22 cellular contexts compared by ENCODE assay signal in genomic region chr1:147264158-147264768, GRCh38. TPM values are rescaled to one million over a fixed set of nuclear protein-coding genes. Genes with fewer than 3 reads are reported as not detected.
DNase-seq lines count a peak whose midpoint lies in the region; ATAC-seq and TF ChIP-seq lines count a peak whose summit lies in the region.
"Had no signal": no experiment of that assay in that cellular context is flagged by ENCODE, and none has a peak within 500 bp of the region (broad histone marks: within the 10 kb centered on the region; RNA-seq: fewer than 3 reads in every experiment).

No MANE protein-coding gene starts in this region.

- H3K14ac ChIP-seq in trophoblast cell (ENCODE audit: low read length) = no peak overlapping the region

- H3K4me2 ChIP-seq in GM23248 (ENCODE audit: unreplicated experiment) (peak overlapping the region; percentile 50), trophoblast cell (ENCODE audit: low read length) (no peak overlapping the region)
- H3K4me2 ChIP-seq: BLaER1 treated with 17β-estradiol and CSF1 and Interleukin-3, amounts not matched to agents 10 nM and 100 nM; hepatocyte had no signal

- H3K4me3 ChIP-seq in GM23248 (peak overlapping the region; percentile 14; the same call in 1 of the 2 replicates), epithelial cell of proximal tubule (ENCODE audit: low read depth, low read length) (no peak overlapping the region), trophoblast cell (ENCODE audit: low read depth, low read length) (no peak overlapping the region)
- H3K4me3 ChIP-seq: BLaER1 treated with 17β-estradiol and CSF1 and Interleukin-3, amounts not matched to agents 10 nM and 100 nM; hepatocyte; pancreas; skin epidermis had no signal

- H4K20me1 ChIP-seq in GM23248 (ENCODE audit: insufficient read depth) = no peaks in the 10 kb centered on the region

- H3K18ac ChIP-seq in trophoblast cell (ENCODE audit: low read length) = no peak overlapping the region

- H3K23ac ChIP-seq in trophoblast cell (ENCODE audit: low read length) = no peak overlapping the region

- no peak overlapping the region for H2BK120ac ChIP-seq in trophoblast cell (ENCODE audit: insufficient read depth, low read length, poor library complexity)

- H3K4me1 ChIP-seq in GM23248 (ENCODE audit: insufficient read depth) = peaks cover 21% of the 10 kb centered on the region
- H3K4me1 ChIP-seq in trophoblast cell (ENCODE audit: control insufficient read depth in 1 of 2, insufficient read depth in 2 of 2, low read length in 2 of 2) = no peaks in the 10 kb centered on the region
- H3K4me1 ChIP-seq: pancreas had no signal

- peak overlapping the region; percentile 71 for H3K27ac Mint-ChIP-seq in T-helper 17 cell
- H3K27ac Mint-ChIP-seq: activated CD4-positive, alpha-beta memory T cell treated with anti-CD3 and anti-CD28 coated beads for 36 hours; dendritic cell treated with granulocyte-macrophage colony-stimulating factor and Interleukin-4, amounts not matched to agents 40 ng/mL and 50 ng/mL, for 4 days had no signal

- H4K8ac ChIP-seq in trophoblast cell (ENCODE audit: low read depth, low read length) = no peak overlapping the region

- H2BK5ac ChIP-seq in trophoblast cell (ENCODE audit: low read depth, low read length, poor library complexity) = no peak overlapping the region

- no peak overlapping the region for H2BK12ac ChIP-seq in trophoblast cell (ENCODE audit: low read length)

- no peak overlapping the region for H4K12ac ChIP-seq in trophoblast cell (ENCODE audit: low read depth, low read length)

- H3F3A ChIP-seq in GM23248 (ENCODE audit: insufficient read depth) = peaks cover 38% of the 10 kb centered on the region

- no peak overlapping the region for H3K4me3 Mint-ChIP-seq in T-helper 17 cell
- H3K4me3 Mint-ChIP-seq: activated CD4-positive, alpha-beta memory T cell treated with anti-CD3 and anti-CD28 coated beads for 36 hours; dendritic cell treated with granulocyte-macrophage colony-stimulating factor and Interleukin-4, amounts not matched to agents 40 ng/mL and 50 ng/mL, for 4 days; naive B cell had no signal

- no peaks in the 10 kb centered on the region for H3K9me3 ChIP-seq in GM23248 (ENCODE audit: low read depth)
- no peaks in the 10 kb centered on the region for H3K9me3 ChIP-seq in T-helper 17 cell (ENCODE audit: control insufficient read depth, low read length, poor library complexity, severe bottlenecking)
- H3K9me3 ChIP-seq in trophoblast cell (ENCODE audit: insufficient read depth, low read depth, low read length) = no peaks in the 10 kb centered on the region
- H3K9me3 ChIP-seq: BLaER1 treated with 17β-estradiol and CSF1 and Interleukin-3, amounts not matched to agents 10 nM and 100 nM; pancreas had no signal

- no peaks in the 10 kb centered on the region for H3K27me3 Mint-ChIP-seq in T-helper 17 cell
- H3K27me3 Mint-ChIP-seq: activated CD4-positive, alpha-beta memory T cell treated with anti-CD3 and anti-CD28 coated beads for 36 hours; dendritic cell treated with granulocyte-macrophage colony-stimulating factor and Interleukin-4, amounts not matched to agents 40 ng/mL and 50 ng/mL, for 4 days; naive B cell had no signal

- H3K36me3 ChIP-seq in GM23248 (ENCODE audit: low read depth) (peaks cover 46% of the 10 kb centered on the region), trophoblast cell (ENCODE audit: control insufficient read depth in 1 of 2, insufficient read depth in 2 of 2, low read length in 2 of 2) (peaks cover 0 to 10% of the 10 kb centered on the region in 2 experiments)

- H3K9ac ChIP-seq in GM23248 (no peak overlapping the region), trophoblast cell (ENCODE audit: low read length) (no peak overlapping the region)
- H3K9ac ChIP-seq: BLaER1 treated with 17β-estradiol and CSF1 and Interleukin-3, amounts not matched to agents 10 nM and 100 nM had no signal

- H3K79me2 ChIP-seq in GM23248 (ENCODE audit: insufficient read depth) (no peaks in the 10 kb centered on the region; the same call in 1 of the 2 replicates), trophoblast cell (ENCODE audit: control insufficient read depth, insufficient read depth, low read length, poor library complexity) (no peaks in the 10 kb centered on the region)
- H3K79me2 ChIP-seq: hepatocyte had no signal

- H4K91ac ChIP-seq in trophoblast cell (ENCODE audit: low read depth, low read length) = no peak overlapping the region

- H3K36me3 Mint-ChIP-seq in T-helper 17 cell (ENCODE audit: low read depth) = peaks cover 8% of the 10 kb centered on the region

- H3K4ac ChIP-seq in trophoblast cell (ENCODE audit: low read depth, low read length) = no peak overlapping the region

- peaks cover 4% of the 10 kb centered on the region for H3K4me1 Mint-ChIP-seq in T-helper 17 cell
- H3K4me1 Mint-ChIP-seq: naive B cell had no signal

- H3K27ac ChIP-seq in GM23248 (peak overlapping the region; percentile 68), trophoblast cell (ENCODE audit: low read depth, low read length) (no peak overlapping the region)
- H3K27ac ChIP-seq: BLaER1 treated with 17β-estradiol and CSF1 and Interleukin-3, amounts not matched to agents 10 nM and 100 nM; hepatocyte; pancreas; skin epidermis had no signal

- 44 to 46% methylated on average over 3 of the region's 3 CpGs for WGBS in GM23248 (ENCODE audit: low coverage in 1 of 2, low lambda C conversion rate in 2 of 2, missing lambda C conversion rate in 2 of 2), 2 experiments
- WGBS in trophoblast cell (ENCODE audit: extremely low coverage, insufficient coverage, insufficient read length) = no CpG with 5 or more reads among the region's 3 CpGs

- peak; percentile 93 for DNase-seq in GM23248
- no peak for DNase-seq in T-helper 17 cell
- DNase-seq in epithelial cell of proximal tubule (ENCODE audit: low read depth) = peak; percentile 39
- peak; percentile 12 to 65 for DNase-seq in trophoblast cell
- no peak for DNase-seq in NCI-H1092 (lab: John Stamatoyannopoulos, UW)
- DNase-seq in SKM-1 (lab: John Stamatoyannopoulos, UW; ENCODE audit: unreplicated experiment) = no peak
- no peak for DNase-seq in cerebellar nuclear complex (lab: John Stamatoyannopoulos, UW)
- no peak for DNase-seq in anterior cingulate cortex (lab: John Stamatoyannopoulos, UW)
- DNase-seq: activated CD4-positive, alpha-beta memory T cell treated with anti-CD3 and anti-CD28 coated beads for 36 hours; activated naive CD4-positive, alpha-beta T cell; naive B cell; NCI-H2029; pancreas; Right ventricle myocardium superior; stimulated activated CD4-positive, alpha-beta T cell treated with anti-CD3 and anti-CD28 coated beads, Interleukin-4, amount 100 ng/mL, for 1 hour; substantia nigra; T-helper 2 cell had no signal

- H2AFZ ChIP-seq in GM23248 = 0 out of 2 replicates have a peak overlapping the region, but pooled peaks have one; percentile 4
- H2AFZ ChIP-seq in trophoblast cell (ENCODE audit: insufficient read depth, low read length, poor library complexity) = no peak overlapping the region
- H2AFZ ChIP-seq: hepatocyte had no signal

- no peaks in the 10 kb centered on the region for H3K79me1 ChIP-seq in trophoblast cell (ENCODE audit: low read length)

- H2AK5ac ChIP-seq in trophoblast cell (ENCODE audit: low read length) = no peak overlapping the region

- no peaks in the 10 kb centered on the region for H3K9me2 ChIP-seq in GM23248 (ENCODE audit: insufficient read depth)

- no peak for ATAC-seq in T-helper 17 cell
- ATAC-seq: HepG2, pancreas had no signal

- no peak for TF ChIP-seq CTCF in epithelial cell of proximal tubule (conservative IDR thresholded peaks at IDR 0.05; ENCODE audit: low read depth, low read length)

- no peaks in the 10 kb centered on the region for H3K27me3 ChIP-seq in GM23248 (replicated peaks; ENCODE audit: insufficient read depth)
- no peaks in the 10 kb centered on the region for H3K27me3 ChIP-seq in trophoblast cell (ENCODE audit: insufficient read depth, low read length)
- H3K27me3 ChIP-seq: BLaER1 treated with 17β-estradiol and CSF1 and Interleukin-3, amounts not matched to agents 10 nM and 100 nM; hepatocyte; pancreas had no signal

- in situ Hi-C loops in GM23248 (cut with MboI) = no loop called here

RNA-seq across cellular contexts. Expression of gene CHD1L, which starts 21.8 kb away (rescaled TPM):
- 34.7 and 40.5 TPM in 2 replicates for total RNA-seq in GM23248 (2014; rRNA removed; shearing (Covaris generic))
- 39.3 and 39.8 TPM in 2 replicates for polyA plus RNA-seq in GM23248 (2016; fragmentation: Nextera tagmentation; extraction: Ambion mirVana)
- total RNA-seq in T-helper 17 cell = 10 to 100 TPM; 29.0 to 29.3 TPM
- total RNA-seq in epithelial cell of proximal tubule = 28.0 and 34.7 TPM in 2 replicates
- polyA plus RNA-seq in trophoblast cell (2013) = 19.1 and 20.5 TPM in 2 replicates

RNA-seq across cellular contexts. Expression of gene FMO5, which starts 39.1 kb away (rescaled TPM):
- 1.8 and 4.9 TPM in 2 replicates for total RNA-seq in GM23248 (2014; rRNA removed; shearing (Covaris generic))
- 1.1 and 1.2 TPM in 2 replicates for polyA plus RNA-seq in GM23248 (2016; fragmentation: Nextera tagmentation; extraction: Ambion mirVana)
- total RNA-seq in T-helper 17 cell (1 to 10 TPM; 1.7 to 1.9 TPM), epithelial cell of proximal tubule (0.29 and 1.0 TPM in 2 replicates)
- 0.64 and 0.81 TPM in 2 replicates for polyA plus RNA-seq in trophoblast cell (2013)

Comparison
In these comparisons a context has a peak if more than half of its experiments do, and no peak if none do; other contexts are left out.
1. DNase-seq: peak in GM23248 (single experiment), epithelial cell of proximal tubule (single experiment) and trophoblast cell (2 of 2); none in T-helper 17 cell (0 of 3), NCI-H1092 (single experiment), SKM-1 (single experiment), cerebellar nuclear complex (0 of 2) and anterior cingulate cortex (0 of 58).